In the genomic region with DNA sequence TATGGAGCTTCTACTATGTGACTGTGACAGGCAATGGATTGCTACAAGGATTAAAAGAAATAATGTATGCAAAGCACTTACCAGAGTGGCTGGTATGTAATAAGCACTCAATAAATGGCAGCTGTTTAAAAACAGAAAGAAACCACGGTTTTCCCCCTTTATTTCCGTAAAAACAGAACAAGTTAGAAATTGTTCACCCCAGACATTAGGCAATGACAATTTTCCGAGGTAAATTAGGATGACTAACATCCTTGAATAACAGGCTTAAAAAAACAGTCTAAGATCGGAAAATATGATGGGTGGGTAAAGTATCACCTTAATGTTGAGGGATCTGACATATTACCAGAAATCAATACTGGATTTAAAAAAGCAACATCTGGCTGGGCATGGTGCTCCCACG, we compare ENCODE assay signal across 1 cellular context.
TF ChIP-seq lines count a peak whose summit lies in the region.

No MANE protein-coding gene starts in this region.

TF ChIP-seq in endothelial cell of umbilical vein, 7 proteins besides CTCF, POLR2A, EP300 and RAD21:
- TF ChIP-seq JUN (IDR thresholded peaks at IDR 0.05; ENCODE audit: borderline replicate concordance, insufficient read depth, insufficient read length, low read depth) (peak; percentile 18), MYC (IDR thresholded peaks at IDR 0.05; ENCODE audit: low read depth, low read length) (no peak)
